ENCODE assay signal across 20 cellular contexts in the genomic region with DNA sequence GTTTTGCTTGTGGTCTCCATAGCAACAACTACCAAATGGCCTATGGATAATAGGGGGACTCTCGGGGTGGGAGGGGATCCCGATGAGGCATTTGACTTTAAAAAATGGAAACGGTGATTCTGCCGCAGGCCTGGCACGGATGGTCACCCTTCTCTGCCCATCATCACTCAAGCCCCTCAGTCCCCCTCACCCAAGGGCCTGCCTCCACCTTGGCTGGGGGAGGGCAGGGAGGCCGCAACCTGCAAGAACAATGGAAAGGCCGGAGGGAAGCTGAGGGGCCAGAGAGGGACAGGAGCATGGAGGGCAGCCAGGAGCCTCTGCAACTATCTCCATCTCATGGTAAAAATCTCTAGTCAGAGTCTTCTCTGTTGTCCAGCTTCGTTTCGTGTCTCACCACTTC.
A peak's percentile ranks its signal among the peaks of the same experiment; 100 is the strongest.
DNase-seq lines count a peak whose midpoint lies in the region; ATAC-seq, FAIRE-seq and TF ChIP-seq lines count a peak whose summit lies in the region.
"Had no signal": no experiment of that assay in that cellular context is flagged by ENCODE, and none has a peak within 500 bp of the region (broad histone marks: within the 10 kb centered on the region; RNA-seq: fewer than 3 reads in every experiment).

No MANE protein-coding gene starts in this region.

- no peak overlapping the region for H3K27ac ChIP-seq in K562 (ENCODE audit: extremely low read depth, low read depth, low read length)
- H3K27ac ChIP-seq in layer of hippocampus (ENCODE audit: low read depth, low read length), result peak overlapping the region; percentile 40
- peak overlapping the region; percentile 39 for H3K27ac ChIP-seq in suprapubic skin
- no peak overlapping the region for H3K27ac ChIP-seq in SJCRH30
- H3K27ac ChIP-seq: colonic mucosa had no signal

- H3K9me3 ChIP-seq in K562 (replicated peaks; ENCODE audit: control insufficient read depth, insufficient read depth, low read depth, low read length), result no peaks in the 10 kb centered on the region; the same call in 1 of the 2 replicates
- H3K9me3 ChIP-seq in suprapubic skin, result no peaks in the 10 kb centered on the region
- peaks cover 3% of the 10 kb centered on the region; the same call in 1 of the 2 replicates for H3K9me3 ChIP-seq in SJCRH30 (replicated peaks)
- H3K9me3 ChIP-seq: colonic mucosa, mucosa of descending colon had no signal

- H4K20me1 ChIP-seq in K562 (replicated peaks; ENCODE audit: control insufficient read depth, insufficient read depth, low read length), result no peaks in the 10 kb centered on the region

- POLR2A ChIA-PET in K562 (lab: Yijun Ruan, JAX), result no interaction called here

- TF ChIP-seq RAD21 in K562 (CRISPR knock-in tag; conservative IDR thresholded peaks at IDR 0.05 in 1 of 2, IDR thresholded peaks at IDR 0.05 in 1 of 2), result no peak

- H3K27me3 Mint-ChIP-seq in activated T-cell treated with anti-CD3 and anti-CD28 coated beads, Interleukin-2, amount 50 U/mL, for 24 hours, result no peaks in the 10 kb centered on the region
- H3K27me3 Mint-ChIP-seq: CD4-positive, alpha-beta T cell had no signal

- no TSS peak for BruUV-seq in K562 (replicated peaks; lab: Mats Ljungman, UMichigan)

- H3K79me2 ChIP-seq in K562 (ENCODE audit: control insufficient read depth, insufficient read depth, low read length), result no peaks in the 10 kb centered on the region
- H3K79me2 ChIP-seq: parathyroid adenoma had no signal

- CTCF ChIA-PET in K562 (lab: Yijun Ruan, JAX; ENCODE audit: low intra/inter-chr PET ratio), result no interaction called here

- DNase-seq in activated T-cell treated with anti-CD3 and anti-CD28 coated beads, Interleukin-2, amount 50 U/mL, for 24 hours, result peak; percentile 7
- DNase-seq in activated T-cell treated with anti-CD3 and anti-CD28 coated beads for 4 hours (no peak), K562 (ENCODE audit: extremely low read depth in 1 of 4, low spot score in 3 of 4) (no peak), suprapubic skin (ENCODE audit: low spot score in 2 of 2) (no peak), SJCRH30 (no peak), KBM-7 (no peak), DMS 273 (lab: John Stamatoyannopoulos, UW; ENCODE audit: unreplicated experiment) (no peak)
- DNase-seq: activated CD4-positive, alpha-beta T cell treated with anti-CD3 and anti-CD28 coated beads, Interleukin-2, amount 50 U/mL, for 1 hour; CD4-positive, alpha-beta T cell; DMS79; mucosa of descending colon; NCI-H187 treated with DMSO at 0.1 percent for 48 hours; NCI-H510A; stimulated activated naive CD4-positive, alpha-beta T cell treated with Interleukin-2 at 50 U/mL for 16 hours; T1000 had no signal

- intact Hi-C loops in K562 (cut with micrococcal nuclease), result no loop called here

- H3K9me1 ChIP-seq in K562 (ENCODE audit: control insufficient read depth, insufficient read depth, low read length), result no peaks in the 10 kb centered on the region

- 0 out of 5 replicates have a peak, but pooled peaks cover 0 to 5% of the 10 kb centered on the region in 2 experiments for H3K4me1 ChIP-seq in K562 (replicated peaks in 1 of 2; ENCODE audit: control insufficient read depth in 2 of 2, insufficient read depth in 2 of 2, low read length in 2 of 2)
- peaks cover 17% of the 10 kb centered on the region for H3K4me1 ChIP-seq in suprapubic skin
- H3K4me1 ChIP-seq in SJCRH30, result peaks cover 11% of the 10 kb centered on the region
- H3K4me1 ChIP-seq: colonic mucosa, parathyroid adenoma had no signal

- TF ChIP-seq POLR2A in K562 (conservative IDR thresholded peaks at IDR 0.05) (no peak), suprapubic skin (IDR thresholded peaks at IDR 0.05) (no peak)

- TF ChIP-seq CTCF in K562 (IDR thresholded peaks at IDR 0.05 in 2 of 3, conservative IDR thresholded peaks at IDR 0.05 in 1 of 3; ENCODE audit: insufficient read depth in 2 of 3, low read depth in 1 of 3, low read length in 3 of 3) (no peak), suprapubic skin (IDR thresholded peaks at IDR 0.05) (no peak)

- no peaks in the 10 kb centered on the region for H3K36me3 ChIP-seq in K562 (ENCODE audit: control insufficient read depth, insufficient read depth, low read length)
- no peaks in the 10 kb centered on the region for H3K36me3 ChIP-seq in suprapubic skin
- H3K36me3 ChIP-seq in SJCRH30, result no peaks in the 10 kb centered on the region
- H3K36me3 ChIP-seq: colonic mucosa had no signal

- no peak overlapping the region for H2AFZ ChIP-seq in K562 (ENCODE audit: low read depth, low read length)
- H2AFZ ChIP-seq: parathyroid adenoma had no signal

- no peak overlapping the region for H3K4me3 ChIP-seq in K562
- H3K4me3 ChIP-seq in suprapubic skin, result no peak overlapping the region
- H3K4me3 ChIP-seq in SJCRH30, result no peak overlapping the region
- H3K4me3 ChIP-seq: colonic mucosa, mucosa of descending colon had no signal

- no peak for ATAC-seq in K562

- no peak overlapping the region for H3K4me3 Mint-ChIP-seq in activated T-cell treated with anti-CD3 and anti-CD28 coated beads, Interleukin-2, amount 50 U/mL, for 24 hours
- H3K4me3 Mint-ChIP-seq: CD4-positive, alpha-beta T cell had no signal

- WGBS in K562 (ENCODE audit: insufficient coverage, low coverage, missing lambda C conversion rate), result 3% methylated on average over 6 of the region's 9 CpGs
- 67% methylated on average over 9 of the region's 9 CpGs for WGBS in suprapubic skin

- peaks cover 7% of the 10 kb centered on the region for H3K9me3 Mint-ChIP-seq in activated T-cell treated with anti-CD3 and anti-CD28 coated beads, Interleukin-2, amount 50 U/mL, for 24 hours
- H3K9me3 Mint-ChIP-seq: CD4-positive, alpha-beta T cell had no signal

- no peak overlapping the region for H3K27ac Mint-ChIP-seq in activated T-cell treated with anti-CD3 and anti-CD28 coated beads, Interleukin-2, amount 50 U/mL, for 24 hours
- H3K27ac Mint-ChIP-seq: CD4-positive, alpha-beta T cell had no signal

- no peak overlapping the region for H3K4me2 ChIP-seq in K562 (ENCODE audit: insufficient read depth, low read length)

- H3K36me3 Mint-ChIP-seq in activated T-cell treated with anti-CD3 and anti-CD28 coated beads, Interleukin-2, amount 50 U/mL, for 24 hours (ENCODE audit: low read depth), result no peaks in the 10 kb centered on the region

- in situ Hi-C loops in K562 (cut with MboI) (no loop called here), KBM-7 (cut with MboI; ENCODE audit: low pct_unique_long_range_greater_than_20kb, low sequenced_read_pairs) (no loop called here)

- TF ChIP-seq EP300 in K562 (IDR thresholded peaks at IDR 0.05; ENCODE audit: low read length), result no peak
- TF ChIP-seq EP300 in suprapubic skin (IDR thresholded peaks at IDR 0.05), result no peak

- no peak for FAIRE-seq in K562 (lab: Jason Lieb, UNC)
- FAIRE-seq: GM18507, HTR-8/SVneo had no signal

- peaks cover 2% of the 10 kb centered on the region for H3K4me1 Mint-ChIP-seq in activated T-cell treated with anti-CD3 and anti-CD28 coated beads, Interleukin-2, amount 50 U/mL, for 24 hours (ENCODE audit: low read depth)

- H3K27me3 ChIP-seq in K562 (ENCODE audit: control insufficient read depth in 2 of 2, insufficient read depth in 2 of 2, low read length in 2 of 2), result peaks cover 30 to 57% of the 10 kb centered on the region in 2 experiments; a peak in 4 of 5 replicates
- no peaks in the 10 kb centered on the region for H3K27me3 ChIP-seq in layer of hippocampus (ENCODE audit: control insufficient read depth, insufficient read depth, low read length)
- peaks cover 3% of the 10 kb centered on the region for H3K27me3 ChIP-seq in suprapubic skin
- H3K27me3 ChIP-seq in SJCRH30, result no peaks in the 10 kb centered on the region
- H3K27me3 ChIP-seq: colonic mucosa had no signal

- no peak overlapping the region for H3K9ac ChIP-seq in K562 (ENCODE audit: insufficient read depth in 1 of 2, low read depth in 2 of 2, low read length in 2 of 2)
- H3K9ac ChIP-seq: parathyroid adenoma had no signal

TF ChIP-seq in K562, 482 proteins besides CTCF, POLR2A, EP300 and RAD21:
- TF ChIP-seq BCL6 (CRISPR knock-in tag; IDR thresholded peaks at IDR 0.05) (no peak), RFX1 (IDR thresholded peaks at IDR 0.05) (peak; percentile 13; the same call in 1 of the 2 replicates), ZNF324 (CRISPR knock-in tag; IDR thresholded peaks at IDR 0.05) (no peak), TRIM28 (IDR thresholded peaks at IDR 0.05) (no peak)

Comparison
In these comparisons a context has a peak if more than half of its experiments do, and no peak if none do; other contexts are left out.
1. H3K27ac ChIP-seq: peak in layer of hippocampus (single experiment) and suprapubic skin (single experiment); none in K562 (single experiment) and SJCRH30 (single experiment).